17 cellular contexts compared by ENCODE assay signal in the genomic region with DNA sequence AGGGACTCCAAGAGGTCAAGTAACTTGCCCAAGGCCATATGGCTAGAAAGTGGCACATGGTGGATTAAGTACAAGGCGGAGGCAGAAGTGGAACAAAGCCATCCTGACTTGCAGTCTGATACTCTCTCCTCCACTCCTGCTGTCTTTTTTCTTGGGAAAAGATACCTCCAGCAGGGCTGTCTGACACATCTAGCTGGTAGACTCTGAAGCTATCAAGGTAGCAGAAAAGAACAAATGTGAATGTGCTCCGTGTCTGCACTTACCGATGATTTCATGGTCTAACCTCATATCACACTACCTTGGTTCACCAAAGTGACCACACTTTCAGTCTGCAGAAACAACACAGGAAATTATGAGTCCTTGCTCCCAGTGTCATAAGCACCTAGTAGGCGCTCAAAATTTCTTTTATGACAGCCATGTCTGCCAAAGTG.
DNase-seq lines count a peak whose midpoint lies in the region; ATAC-seq, FAIRE-seq and TF ChIP-seq lines count a peak whose summit lies in the region.
"Had no signal": no experiment of that assay in that cellular context is flagged by ENCODE, and none has a peak within 500 bp of the region (broad histone marks: within the 10 kb centered on the region; RNA-seq: fewer than 3 reads in every experiment).

No MANE protein-coding gene starts in this region.

- no peaks in the 10 kb centered on the region for H3K9me3 ChIP-seq in kidney (ENCODE audit: control insufficient read depth in 1 of 2, low read length in 2 of 2)
- H3K9me3 ChIP-seq: MG63, mucosa of descending colon, ovary, uterus had no signal

- no peak for TF ChIP-seq CTCF in kidney (IDR thresholded peaks at IDR 0.05; ENCODE audit: borderline replicate concordance, extremely low read depth, insufficient read depth)

- no peak overlapping the region for H3K9ac ChIP-seq in kidney (ENCODE audit: low read length in 2 of 2)

- H3K4me1 Mint-ChIP-seq in activated CD4-positive, alpha-beta T cell treated with anti-CD3 and anti-CD28 coated beads, Interleukin-2, amount 10 ng/mL, durations not matched to agents 7 days and 5 days, result peaks cover 44% of the 10 kb centered on the region
- H3K4me1 Mint-ChIP-seq in activated T-helper 17 cell treated with anti-CD3 and anti-CD28 coated beads, Interleukin-2, amount 50 U/mL, for 72 hours, result peaks cover 13% of the 10 kb centered on the region

- peaks cover 19% of the 10 kb centered on the region for H3K36me3 Mint-ChIP-seq in activated CD4-positive, alpha-beta T cell treated with anti-CD3 and anti-CD28 coated beads, Interleukin-2, amount 10 ng/mL, durations not matched to agents 7 days and 5 days (ENCODE audit: low read depth)
- H3K36me3 Mint-ChIP-seq in activated T-helper 17 cell treated with anti-CD3 and anti-CD28 coated beads, Interleukin-2, amount 50 U/mL, for 72 hours (ENCODE audit: low read depth), result no peaks in the 10 kb centered on the region

- peaks cover 3% of the 10 kb centered on the region for H3K9me3 Mint-ChIP-seq in activated CD4-positive, alpha-beta T cell treated with anti-CD3 and anti-CD28 coated beads, Interleukin-2, amount 10 ng/mL, durations not matched to agents 7 days and 5 days
- H3K9me3 Mint-ChIP-seq in activated T-helper 17 cell treated with anti-CD3 and anti-CD28 coated beads, Interleukin-2, amount 50 U/mL, for 72 hours, result no peaks in the 10 kb centered on the region

- H3K4me1 ChIP-seq in kidney (ENCODE audit: control insufficient read depth in 1 of 2, insufficient read depth in 1 of 2, low read depth in 1 of 2, low read length in 2 of 2), result peaks cover 6 to 7% of the 10 kb centered on the region in 2 donors
- H3K4me1 ChIP-seq: uterus had no signal

- no peak overlapping the region for H3K4me3 ChIP-seq in kidney (ENCODE audit: low read length in 2 of 2)
- H3K4me3 ChIP-seq: MG63, mucosa of descending colon, ovary, uterus had no signal

- no peak for FAIRE-seq in kidney (lab: Jason Lieb, UNC)
- FAIRE-seq: astrocyte had no signal

- POLR2A ChIA-PET in activated CD4-positive, alpha-beta T cell treated with anti-CD3 and anti-CD28 coated beads, Interleukin-2, amount 10 ng/mL, durations not matched to agents 7 days and 5 days (lab: Charles Lee), result no interaction called here

- CTCF ChIA-PET in activated CD4-positive, alpha-beta T cell treated with anti-CD3 and anti-CD28 coated beads, Interleukin-2, amount 10 ng/mL, durations not matched to agents 7 days and 5 days (lab: Charles Lee), result interaction anchor here (0.7 to 1.3 kb wide), 2 partner anchors 24 to 785 kb away, joined by 3 to 6 read pairs; no protein-coding TSS in a partner anchor

- intact Hi-C loops in kidney (cut with DNase I), result no loop called here

- no peak overlapping the region for H3K27ac Mint-ChIP-seq in activated CD4-positive, alpha-beta T cell treated with anti-CD3 and anti-CD28 coated beads, Interleukin-2, amount 10 ng/mL, durations not matched to agents 7 days and 5 days
- H3K27ac Mint-ChIP-seq in activated T-helper 17 cell treated with anti-CD3 and anti-CD28 coated beads, Interleukin-2, amount 50 U/mL, for 72 hours, result peak overlapping the region; percentile 43
- H3K27ac Mint-ChIP-seq: CD4-positive, CD25-positive, alpha-beta regulatory T cell had no signal

- H3K27me3 Mint-ChIP-seq in activated CD4-positive, alpha-beta T cell treated with anti-CD3 and anti-CD28 coated beads, Interleukin-2, amount 10 ng/mL, durations not matched to agents 7 days and 5 days, result peaks cover 17% of the 10 kb centered on the region
- no peaks in the 10 kb centered on the region for H3K27me3 Mint-ChIP-seq in activated T-helper 17 cell treated with anti-CD3 and anti-CD28 coated beads, Interleukin-2, amount 50 U/mL, for 72 hours
- H3K27me3 Mint-ChIP-seq: CD4-positive, CD25-positive, alpha-beta regulatory T cell had no signal

- no peak overlapping the region for H3K4me3 Mint-ChIP-seq in activated CD4-positive, alpha-beta T cell treated with anti-CD3 and anti-CD28 coated beads, Interleukin-2, amount 10 ng/mL, durations not matched to agents 7 days and 5 days
- H3K4me3 Mint-ChIP-seq in activated T-helper 17 cell treated with anti-CD3 and anti-CD28 coated beads, Interleukin-2, amount 50 U/mL, for 72 hours, result no peak overlapping the region
- H3K4me3 Mint-ChIP-seq: CD4-positive, CD25-positive, alpha-beta regulatory T cell had no signal

- H3K27ac ChIP-seq in kidney (ENCODE audit: low read depth in 2 of 2, low read length in 2 of 2), result no peak overlapping the region
- H3K27ac ChIP-seq: ovary, uterus had no signal

- ATAC-seq in activated T-helper 17 cell treated with anti-CD3 and anti-CD28 coated beads, Interleukin-2, amount 50 U/mL, for 72 hours (replicated peaks), result peak; percentile 94
- ATAC-seq in HG02759 (IDR thresholded peaks at IDR 0.05; ENCODE audit: unreplicated experiment), result no peak
- ATAC-seq: left colon, mucosa of descending colon had no signal

- peak; percentile 63 for DNase-seq in activated CD4-positive, alpha-beta T cell treated with anti-CD3 and anti-CD28 coated beads, Interleukin-2, amount 10 ng/mL, durations not matched to agents 7 days and 5 days
- DNase-seq in activated CD4-positive, alpha-beta T cell treated with anti-CD3 and anti-CD28 coated beads for 4 hours, result no peak
- peak; percentile 76 to 88 for DNase-seq in NCI-H524 (lab: John Stamatoyannopoulos, UW)
- peak in 2 of 3 donors; percentile 3 to 4 for DNase-seq in stimulated activated CD4-positive, alpha-beta T cell treated with anti-CD3 and anti-CD28 coated beads, TNF-alpha, amount 100 ng/mL, for 48 hours (ENCODE audit: low read depth in 3 of 3)
- no peak for DNase-seq in kidney
- no peak for DNase-seq in retina
- DNase-seq: left colon, MG63, NCI-H187 treated with DMSO at 0.1 percent for 48 hours, NCI-H748 treated with DMSO at 0.1 percent for 48 hours, ovary, uterus had no signal

- no peaks in the 10 kb centered on the region for H3K36me3 ChIP-seq in kidney (ENCODE audit: control insufficient read depth in 1 of 2, insufficient read depth in 2 of 2, low read length in 2 of 2)
- H3K36me3 ChIP-seq: MG63, ovary, uterus had no signal

Comparison
In these comparisons a context has a peak if more than half of its experiments do, and no peak if none do; other contexts are left out.
1. DNase-seq: peak in activated CD4-positive, alpha-beta T cell treated with anti-CD3 and anti-CD28 coated beads, Interleukin-2, amount 10 ng/mL, durations not matched to agents 7 days and 5 days (single experiment), NCI-H524 (2 of 2) and stimulated activated CD4-positive, alpha-beta T cell treated with anti-CD3 and anti-CD28 coated beads, TNF-alpha, amount 100 ng/mL, for 48 hours (2 of 3); none in activated CD4-positive, alpha-beta T cell treated with anti-CD3 and anti-CD28 coated beads for 4 hours (0 of 2), kidney (single experiment) and retina (single experiment).